In genomic region chr7:15561840-15562239, GRCh38 we compare ENCODE assay signal across 9 cellular contexts. TPM values are rescaled to one million over a fixed set of nuclear protein-coding genes. Genes with fewer than 3 reads are reported as not detected.
DNase-seq lines count a peak whose midpoint lies in the region; ATAC-seq, FAIRE-seq and TF ChIP-seq lines count a peak whose summit lies in the region.
"Had no signal": no experiment of that assay in that cellular context is flagged by ENCODE, and none has a peak within 500 bp of the region (broad histone marks: within the 10 kb centered on the region; RNA-seq: fewer than 3 reads in every experiment).

TSS of gene AGMO (minus strand) at chr7:15562015.

- H3K27ac ChIP-seq in neuronal stem cell (replicated peaks; ENCODE audit: low read length) = no peak within 1 kb of the TSS

- no peaks in the 10 kb centered on the region for H3K36me3 ChIP-seq in neuronal stem cell (replicated peaks in 1 of 2; ENCODE audit: control insufficient read depth in 2 of 2, insufficient read depth in 2 of 2, low read length in 2 of 2)

- in situ Hi-C loops in Caki2 (cut with HindIII; ENCODE audit: low pct_unique_long_range_greater_than_20kb, low sequenced_read_pairs) = no loop called here

- no peak within 1 kb of the TSS for H2AK5ac ChIP-seq in neuronal stem cell (ENCODE audit: low read depth, low read length)

- peaks cover 4% of the 10 kb centered on the region in 2 donors for H3K4me1 ChIP-seq in neuronal stem cell (ENCODE audit: control insufficient read depth in 2 of 2, insufficient read depth in 1 of 2, low read depth in 1 of 2, low read length in 2 of 2)

- H3K18ac ChIP-seq in neuronal stem cell (ENCODE audit: low read length) = no peak within 1 kb of the TSS

- WGBS in neuronal stem cell (ENCODE audit: extremely low coverage in 2 of 2, insufficient read length in 2 of 2, insufficient replicate concordance in 1 of 2), 2 donors = no CpG with 5 or more reads among the region's 5 CpGs

- H3K9me3 ChIP-seq in neuronal stem cell (replicated peaks in 1 of 2; ENCODE audit: control insufficient read depth in 2 of 2, insufficient read depth in 1 of 2, low read depth in 1 of 2, low read length in 2 of 2) = peaks cover 0 to 2% of the 10 kb centered on the region in 2 donors

- H3K27me3 ChIP-seq in neuronal stem cell (ENCODE audit: control insufficient read depth in 3 of 3, insufficient read depth in 3 of 3, low read depth in 1 of 3, low read length in 3 of 3) = no peaks in the 10 kb centered on the region

- DNase-seq in Caki2 (ENCODE audit: low read depth) (peak; percentile 86), RCC 7860 (ENCODE audit: low spot score) (peak; percentile 52), fibroblast of the aortic adventitia (ENCODE audit: low read depth) (peak; percentile 31), neuronal stem cell (ENCODE audit: low spot score) (peak; percentile 6), NCI-H2227 (lab: John Stamatoyannopoulos, UW; ENCODE audit: unreplicated experiment) (no peak)
- no peak for DNase-seq in activated effector memory CD4-positive, alpha-beta T cell treated with anti-CD3 and anti-CD28 coated beads, Interleukin-2, amount 50 U/mL, for 16 hours
- DNase-seq: activated naive CD8-positive, alpha-beta T cell treated with anti-CD3 and anti-CD28 coated beads, Interleukin-2, amount 10 ng/mL, durations not matched to agents 7 days and 5 days had no signal

- no peak within 1 kb of the TSS for H2BK5ac ChIP-seq in neuronal stem cell (ENCODE audit: low read length)

- H2BK15ac ChIP-seq in neuronal stem cell (ENCODE audit: low read length) = no peak within 1 kb of the TSS

- no peak within 1 kb of the TSS for H3K14ac ChIP-seq in neuronal stem cell (ENCODE audit: low read length)

- no peak within 1 kb of the TSS for H3K4ac ChIP-seq in neuronal stem cell (ENCODE audit: low read length)

- no peak for TF ChIP-seq CTCF in fibroblast of the aortic adventitia (IDR thresholded peaks at IDR 0.05; ENCODE audit: insufficient read depth, low read length)

- no peak within 1 kb of the TSS for H4K8ac ChIP-seq in neuronal stem cell (ENCODE audit: low read depth, low read length)

- no peak within 1 kb of the TSS for H3K23ac ChIP-seq in neuronal stem cell (ENCODE audit: low read depth, low read length, poor library complexity)

- H2AFZ ChIP-seq in neuronal stem cell (ENCODE audit: low read length) = peak within 1 kb of the TSS; percentile 65

- H3K4me2 ChIP-seq in neuronal stem cell (ENCODE audit: insufficient read depth, low read length, poor library complexity, severe bottlenecking) = no peak within 1 kb of the TSS

- H3K4me3 ChIP-seq in fibroblast of the aortic adventitia (ENCODE audit: low read depth, low read length) (no peak within 1 kb of the TSS), neuronal stem cell (ENCODE audit: low read length in 2 of 2) (no peak within 1 kb of the TSS)

- no peak for ATAC-seq in GM21619 (IDR thresholded peaks at IDR 0.05; ENCODE audit: unreplicated experiment)
- ATAC-seq in activated CD4-positive, CD25-positive, alpha-beta regulatory T cell treated with anti-CD3 and anti-CD28 coated beads, Interleukin-2, amount 50 U/mL, for 24 hours = no peak

- no peak within 1 kb of the TSS for H2BK12ac ChIP-seq in neuronal stem cell (ENCODE audit: low read length)

- H3K79me1 ChIP-seq in neuronal stem cell (ENCODE audit: low read depth, low read length) = no peaks in the 10 kb centered on the region

- peak; percentile 60 for FAIRE-seq in RCC 7860 (lab: Jason Lieb, UNC)

- H3K9ac ChIP-seq in neuronal stem cell (ENCODE audit: low read depth, low read length, poor library complexity) = no peak within 1 kb of the TSS

- H2BK120ac ChIP-seq in neuronal stem cell (ENCODE audit: low read depth, low read length) = no peak within 1 kb of the TSS

- H4K91ac ChIP-seq in neuronal stem cell (ENCODE audit: low read depth, low read length, poor library complexity) = no peak within 1 kb of the TSS

RNA-seq across cellular contexts. Expression of gene AGMO, which starts in this region (rescaled TPM):
- total RNA-seq in Caki2 (2014; rRNA removed; shearing (Covaris generic); ENCODE audit: low replicate concordance) = 0.84 and 1.3 TPM in 2 replicates
- total RNA-seq in fibroblast of the aortic adventitia (ENCODE audit: low replicate concordance) = 0.18 TPM in 1 of 2 replicates, not detected in the other
- 0.11 TPM for polyA plus RNA-seq in neuronal stem cell (2013, experiment 1 of 2)
- polyA plus RNA-seq in neuronal stem cell (2013, experiment 2 of 2) = 0.11 TPM
- total RNA-seq: activated naive CD8-positive, alpha-beta T cell treated with anti-CD3 and anti-CD28 coated beads, Interleukin-2, amount 10 ng/mL, durations not matched to agents 7 days and 5 days had no signal

Comparison
In these comparisons a context has a peak if more than half of its experiments do, and no peak if none do; other contexts are left out.
1. Peak in DNase-seq in fibroblast of the aortic adventitia; RNA of the gene not detected or under 1 TPM.
2. DNase-seq: peak in Caki2 (single experiment), RCC 7860 (single experiment) and neuronal stem cell (single experiment); none in NCI-H2227 (single experiment) and activated effector memory CD4-positive, alpha-beta T cell treated with anti-CD3 and anti-CD28 coated beads, Interleukin-2, amount 50 U/mL, for 16 hours (single experiment).